ENCODE assay signal across 1 cellular context in the genomic region with DNA sequence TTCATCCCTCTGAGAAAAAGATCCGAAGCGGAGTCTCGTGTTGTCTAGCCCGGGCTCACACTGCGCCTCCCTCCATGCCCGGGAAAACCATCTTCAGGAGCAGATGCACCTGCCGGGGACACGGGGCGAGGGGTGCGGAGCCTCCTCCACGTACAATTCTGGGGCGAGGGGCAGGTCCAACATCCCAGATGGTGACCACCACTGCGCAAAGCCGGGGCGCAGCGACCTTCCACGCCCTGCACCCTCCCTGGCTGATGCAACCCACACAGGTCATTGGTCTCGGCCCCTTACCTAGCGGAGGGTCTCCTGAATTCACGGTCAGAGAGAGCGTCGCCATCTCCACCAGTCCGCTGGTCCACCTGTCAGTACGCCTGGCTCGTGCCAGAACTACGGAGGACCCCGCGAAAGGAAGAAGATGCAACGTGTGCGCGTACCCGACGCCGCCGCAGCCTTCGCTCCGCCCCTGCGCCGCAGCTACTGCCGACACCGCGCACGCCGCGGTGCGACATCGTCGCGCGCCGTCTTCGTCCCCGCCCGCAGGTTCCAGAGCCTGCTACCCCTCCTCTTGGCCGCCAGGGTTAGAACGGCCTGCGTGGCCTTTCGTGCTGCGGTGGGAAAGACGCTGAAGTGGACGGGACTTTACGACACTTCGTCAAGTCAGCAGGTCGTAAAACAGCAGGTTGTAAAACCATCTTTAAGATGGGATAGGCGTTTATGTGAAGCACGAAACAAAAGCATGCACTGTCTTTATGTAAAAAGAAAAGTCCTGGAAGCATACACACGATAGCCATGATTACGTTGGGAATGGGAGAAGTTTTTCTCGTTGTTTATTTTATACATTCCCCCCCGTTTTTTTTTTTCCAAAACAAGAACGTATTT.
TF ChIP-seq lines count a peak whose summit lies in the region.

TSS of gene EPRS1 (minus strand) at position 454 of the 879 bp plus-strand sequence. CDS start at position 337, 117 bp downstream.

TF ChIP-seq in HepG2, 621 proteins besides CTCF, POLR2A, EP300 and RAD21 (continued from another document and continues in another):
- TF ChIP-seq, protein P1, sequence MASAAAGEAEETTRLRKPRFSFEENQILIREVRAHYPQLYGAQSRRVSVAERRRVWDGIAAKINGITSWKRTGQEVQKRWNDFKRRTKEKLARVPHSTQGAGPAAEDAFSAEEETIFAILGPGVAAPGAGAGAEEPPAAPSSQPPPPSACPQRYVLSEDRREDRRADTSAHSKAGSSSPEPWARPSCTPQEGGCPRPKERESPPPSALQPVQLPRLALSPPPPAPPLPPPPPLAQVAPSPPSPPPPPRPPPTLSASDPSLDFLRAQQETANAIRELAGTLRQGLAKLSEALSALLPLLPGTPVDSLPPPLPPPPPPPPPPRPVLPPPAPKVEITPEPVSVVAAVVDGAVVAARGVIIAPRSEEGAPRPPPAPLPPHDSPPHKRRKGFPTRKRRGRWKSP (CRISPR knock-in tag; IDR thresholded peaks at IDR 0.05) = peak; percentile 91
- TF ChIP-seq TOE1 (CRISPR knock-in tag; IDR thresholded peaks at IDR 0.05) (no peak), PHF20 (CRISPR knock-in tag; IDR thresholded peaks at IDR 0.05) (peak; percentile 95), ZNF660 (CRISPR knock-in tag; IDR thresholded peaks at IDR 0.05; ENCODE audit: borderline replicate concordance, low read depth) (no peak), GZF1 (CRISPR knock-in tag; IDR thresholded peaks at IDR 0.05) (no peak), ZNF253 (CRISPR knock-in tag; IDR thresholded peaks at IDR 0.05; ENCODE audit: borderline replicate concordance) (no peak), ZNF556 (CRISPR knock-in tag; IDR thresholded peaks at IDR 0.05; ENCODE audit: borderline replicate concordance) (peak; percentile 74; the same call in 1 of the 2 replicates), ZNF333 (CRISPR knock-in tag; IDR thresholded peaks at IDR 0.05; ENCODE audit: borderline replicate concordance) (0 out of 2 replicates have a peak, but pooled peaks have one; percentile 79), HOXA9 (CRISPR knock-in tag; IDR thresholded peaks at IDR 0.05; ENCODE audit: borderline replicate concordance) (no peak), ZNF329 (CRISPR knock-in tag; IDR thresholded peaks at IDR 0.05; ENCODE audit: low read depth) (peak; percentile 91), ZNF572 (CRISPR knock-in tag; IDR thresholded peaks at IDR 0.05) (peak; percentile 77; the same call in 1 of the 2 replicates), ZBTB10 (CRISPR knock-in tag; IDR thresholded peaks at IDR 0.05; ENCODE audit: borderline replicate concordance) (no peak), ZFP90 (CRISPR knock-in tag; IDR thresholded peaks at IDR 0.05; ENCODE audit: borderline replicate concordance) (no peak; the same call in 1 of the 2 replicates), TBX3 (IDR thresholded peaks at IDR 0.05; ENCODE audit: borderline replicate concordance) (no peak), ZNF3 (CRISPR knock-in tag; IDR thresholded peaks at IDR 0.05) (no peak), MAF1 (CRISPR knock-in tag; IDR thresholded peaks at IDR 0.05; ENCODE audit: borderline replicate concordance) (no peak), ZBTB46 (CRISPR knock-in tag; IDR thresholded peaks at IDR 0.05; ENCODE audit: borderline replicate concordance) (no peak), TMF1 (CRISPR knock-in tag; IDR thresholded peaks at IDR 0.05; ENCODE audit: low read depth) (peak; percentile 77), KLF6 (CRISPR knock-in tag; IDR thresholded peaks at IDR 0.05) (peak; percentile 76), ISX (CRISPR knock-in tag; conservative IDR thresholded peaks at IDR 0.05) (no peak), MTF1 (CRISPR knock-in tag; IDR thresholded peaks at IDR 0.05) (no peak), ZSCAN5A (CRISPR knock-in tag; IDR thresholded peaks at IDR 0.05; ENCODE audit: borderline replicate concordance) (peak; percentile 60; the same call in 1 of the 2 replicates), ZMYM2 (CRISPR knock-in tag; IDR thresholded peaks at IDR 0.05) (peak; percentile 77), ELF4 (CRISPR knock-in tag; IDR thresholded peaks at IDR 0.05; ENCODE audit: borderline replicate concordance) (no peak), KDM3A (CRISPR knock-in tag; IDR thresholded peaks at IDR 0.05; ENCODE audit: low read depth) (peak; percentile 83; the same call in 1 of the 2 replicates), ZSCAN9 (CRISPR knock-in tag; IDR thresholded peaks at IDR 0.05; ENCODE audit: borderline replicate concordance) (peak; percentile 69; the same call in 1 of the 2 replicates), SNRNP70 (IDR thresholded peaks at IDR 0.05; ENCODE audit: low read depth, low read length) (no peak), ZBTB38 (CRISPR knock-in tag; IDR thresholded peaks at IDR 0.05) (peak; percentile 96), GATAD1 (CRISPR knock-in tag; IDR thresholded peaks at IDR 0.05) (peak; percentile 96), EED (CRISPR knock-in tag; IDR thresholded peaks at IDR 0.05) (peak; percentile 92; the same call in 1 of the 2 replicates), ZNF235 (CRISPR knock-in tag; IDR thresholded peaks at IDR 0.05; ENCODE audit: borderline replicate concordance) (no peak), TCF12 (IDR thresholded peaks at IDR 0.05) (no peak), TCF12 (CRISPR knock-in tag; IDR thresholded peaks at IDR 0.05) (peak; percentile 47; the same call in 1 of the 2 replicates), SALL2 (CRISPR knock-in tag; IDR thresholded peaks at IDR 0.05) (peak; percentile 30; the same call in 1 of the 2 replicates), ZFP36 (IDR thresholded peaks at IDR 0.05; ENCODE audit: borderline replicate concordance, low read depth, low read length, partially characterized antibody) (no peak), ZNF543 (CRISPR knock-in tag; IDR thresholded peaks at IDR 0.05) (no peak), FOXO1 (CRISPR knock-in tag; IDR thresholded peaks at IDR 0.05) (peak; percentile 69; the same call in 1 of the 2 replicates), HMGA1 (CRISPR knock-in tag; conservative IDR thresholded peaks at IDR 0.05) (no peak), SOX5 (CRISPR knock-in tag; IDR thresholded peaks at IDR 0.05; ENCODE audit: borderline replicate concordance) (peak; percentile 64), ZNF136 (CRISPR knock-in tag; IDR thresholded peaks at IDR 0.05; ENCODE audit: low read depth) (0 out of 2 replicates have a peak, but pooled peaks have one; percentile 69), ZNF552 (CRISPR knock-in tag; IDR thresholded peaks at IDR 0.05; ENCODE audit: borderline replicate concordance) (no peak), U2AF2 (IDR thresholded peaks at IDR 0.05; ENCODE audit: low read depth, low read length) (no peak)
- TF ChIP-seq, protein P2, sequence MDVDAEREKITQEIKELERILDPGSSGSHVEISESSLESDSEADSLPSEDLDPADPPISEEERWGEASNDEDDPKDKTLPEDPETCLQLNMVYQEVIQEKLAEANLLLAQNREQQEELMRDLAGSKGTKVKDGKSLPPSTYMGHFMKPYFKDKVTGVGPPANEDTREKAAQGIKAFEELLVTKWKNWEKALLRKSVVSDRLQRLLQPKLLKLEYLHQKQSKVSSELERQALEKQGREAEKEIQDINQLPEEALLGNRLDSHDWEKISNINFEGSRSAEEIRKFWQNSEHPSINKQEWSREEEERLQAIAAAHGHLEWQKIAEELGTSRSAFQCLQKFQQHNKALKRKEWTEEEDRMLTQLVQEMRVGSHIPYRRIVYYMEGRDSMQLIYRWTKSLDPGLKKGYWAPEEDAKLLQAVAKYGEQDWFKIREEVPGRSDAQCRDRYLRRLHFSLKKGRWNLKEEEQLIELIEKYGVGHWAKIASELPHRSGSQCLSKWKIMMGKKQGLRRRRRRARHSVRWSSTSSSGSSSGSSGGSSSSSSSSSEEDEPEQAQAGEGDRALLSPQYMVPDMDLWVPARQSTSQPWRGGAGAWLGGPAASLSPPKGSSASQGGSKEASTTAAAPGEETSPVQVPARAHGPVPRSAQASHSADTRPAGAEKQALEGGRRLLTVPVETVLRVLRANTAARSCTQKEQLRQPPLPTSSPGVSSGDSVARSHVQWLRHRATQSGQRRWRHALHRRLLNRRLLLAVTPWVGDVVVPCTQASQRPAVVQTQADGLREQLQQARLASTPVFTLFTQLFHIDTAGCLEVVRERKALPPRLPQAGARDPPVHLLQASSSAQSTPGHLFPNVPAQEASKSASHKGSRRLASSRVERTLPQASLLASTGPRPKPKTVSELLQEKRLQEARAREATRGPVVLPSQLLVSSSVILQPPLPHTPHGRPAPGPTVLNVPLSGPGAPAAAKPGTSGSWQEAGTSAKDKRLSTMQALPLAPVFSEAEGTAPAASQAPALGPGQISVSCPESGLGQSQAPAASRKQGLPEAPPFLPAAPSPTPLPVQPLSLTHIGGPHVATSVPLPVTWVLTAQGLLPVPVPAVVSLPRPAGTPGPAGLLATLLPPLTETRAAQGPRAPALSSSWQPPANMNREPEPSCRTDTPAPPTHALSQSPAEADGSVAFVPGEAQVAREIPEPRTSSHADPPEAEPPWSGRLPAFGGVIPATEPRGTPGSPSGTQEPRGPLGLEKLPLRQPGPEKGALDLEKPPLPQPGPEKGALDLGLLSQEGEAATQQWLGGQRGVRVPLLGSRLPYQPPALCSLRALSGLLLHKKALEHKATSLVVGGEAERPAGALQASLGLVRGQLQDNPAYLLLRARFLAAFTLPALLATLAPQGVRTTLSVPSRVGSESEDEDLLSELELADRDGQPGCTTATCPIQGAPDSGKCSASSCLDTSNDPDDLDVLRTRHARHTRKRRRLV (CRISPR knock-in tag; IDR thresholded peaks at IDR 0.05) = 0 out of 2 replicates have a peak, but pooled peaks have one; percentile 67
- TF ChIP-seq, protein P3, sequence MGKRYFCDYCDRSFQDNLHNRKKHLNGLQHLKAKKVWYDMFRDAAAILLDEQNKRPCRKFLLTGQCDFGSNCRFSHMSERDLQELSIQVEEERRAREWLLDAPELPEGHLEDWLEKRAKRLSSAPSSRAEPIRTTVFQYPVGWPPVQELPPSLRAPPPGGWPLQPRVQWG (CRISPR knock-in tag; IDR thresholded peaks at IDR 0.05; ENCODE audit: borderline replicate concordance, low read depth) = no peak
- TF ChIP-seq, protein P4, sequence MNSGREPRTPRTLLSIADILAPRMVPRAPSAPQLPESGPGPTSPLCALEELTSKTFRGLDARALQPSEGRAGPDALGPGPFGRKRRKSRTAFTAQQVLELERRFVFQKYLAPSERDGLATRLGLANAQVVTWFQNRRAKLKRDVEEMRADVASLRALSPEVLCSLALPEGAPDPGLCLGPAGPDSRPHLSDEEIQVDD (CRISPR knock-in tag; IDR thresholded peaks at IDR 0.05; ENCODE audit: borderline replicate concordance) = 0 out of 2 replicates have a peak, but pooled peaks have one; percentile 50
- TF ChIP-seq, protein P5, sequence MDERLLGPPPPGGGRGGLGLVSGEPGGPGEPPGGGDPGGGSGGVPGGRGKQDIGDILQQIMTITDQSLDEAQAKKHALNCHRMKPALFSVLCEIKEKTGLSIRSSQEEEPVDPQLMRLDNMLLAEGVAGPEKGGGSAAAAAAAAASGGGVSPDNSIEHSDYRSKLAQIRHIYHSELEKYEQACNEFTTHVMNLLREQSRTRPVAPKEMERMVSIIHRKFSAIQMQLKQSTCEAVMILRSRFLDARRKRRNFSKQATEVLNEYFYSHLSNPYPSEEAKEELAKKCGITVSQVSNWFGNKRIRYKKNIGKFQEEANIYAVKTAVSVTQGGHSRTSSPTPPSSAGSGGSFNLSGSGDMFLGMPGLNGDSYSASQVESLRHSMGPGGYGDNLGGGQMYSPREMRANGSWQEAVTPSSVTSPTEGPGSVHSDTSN (CRISPR knock-in tag; IDR thresholded peaks at IDR 0.05) = no peak
- TF ChIP-seq, protein P6, sequence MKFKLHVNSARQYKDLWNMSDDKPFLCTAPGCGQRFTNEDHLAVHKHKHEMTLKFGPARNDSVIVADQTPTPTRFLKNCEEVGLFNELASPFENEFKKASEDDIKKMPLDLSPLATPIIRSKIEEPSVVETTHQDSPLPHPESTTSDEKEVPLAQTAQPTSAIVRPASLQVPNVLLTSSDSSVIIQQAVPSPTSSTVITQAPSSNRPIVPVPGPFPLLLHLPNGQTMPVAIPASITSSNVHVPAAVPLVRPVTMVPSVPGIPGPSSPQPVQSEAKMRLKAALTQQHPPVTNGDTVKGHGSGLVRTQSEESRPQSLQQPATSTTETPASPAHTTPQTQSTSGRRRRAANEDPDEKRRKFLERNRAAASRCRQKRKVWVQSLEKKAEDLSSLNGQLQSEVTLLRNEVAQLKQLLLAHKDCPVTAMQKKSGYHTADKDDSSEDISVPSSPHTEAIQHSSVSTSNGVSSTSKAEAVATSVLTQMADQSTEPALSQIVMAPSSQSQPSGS (CRISPR knock-in tag; IDR thresholded peaks at IDR 0.05) = no peak; the same call in none of the 2 replicates
